Comparison of ENCODE assay signal across 9 cellular contexts in genomic region chr3:158097571-158098553, GRCh38. TPM values are rescaled to one million over a fixed set of nuclear protein-coding genes. Genes with fewer than 3 reads are reported as not detected.
DNase-seq lines count a peak whose midpoint lies in the region; ATAC-seq and TF ChIP-seq lines count a peak whose summit lies in the region.
"Had no signal": no experiment of that assay in that cellular context is flagged by ENCODE, and none has a peak within 500 bp of the region (broad histone marks: within the 10 kb centered on the region; RNA-seq: fewer than 3 reads in every experiment).

No MANE protein-coding gene starts in this region.

- H3K4me1 ChIP-seq in endocrine pancreas (ENCODE audit: control insufficient read depth, insufficient read depth, low read length) (no peaks in the 10 kb centered on the region), thyroid gland (peaks cover 5 to 12% of the 10 kb centered on the region in 2 donors)
- H3K4me1 ChIP-seq in naive thymus-derived CD4-positive, alpha-beta T cell (ENCODE audit: control insufficient read depth in 2 of 2, insufficient read depth in 2 of 2, low read length in 2 of 2), result peaks cover 6 to 11% of the 10 kb centered on the region in 2 donors

- intact Hi-C loops in naive thymus-derived CD4-positive, alpha-beta T cell (cut with micrococcal nuclease), result loop anchor here (1.0 kb wide), 2 partner anchors 10 to 12 kb away; partner anchors contain the start of gene RSRC1 (in 1 of the 2)
- intact Hi-C loops in thyroid gland (cut with DNase I), result no loop called here

- 2 to 10% methylated on average over 48 to 55 of the region's 68 CpGs for WGBS in thyroid gland, 2 donors

- peak; percentile 76 for DNase-seq in NCI-H2171 treated with DMSO at 0.1 percent for 48 hours (lab: John Stamatoyannopoulos, UW)
- DNase-seq in activated CD4-positive, alpha-beta T cell treated with anti-CD3 and anti-CD28 coated beads, Interleukin-2, amount 50 U/mL, for 48 hours, result peak; percentile 73 to 78
- peak; percentile 60 to 78 (median 73) for DNase-seq in naive thymus-derived CD4-positive, alpha-beta T cell
- DNase-seq in thyroid gland, result peak; percentile 73 to 82

- peak; percentile 67 for TF ChIP-seq POLR2A in GM18505 (IDR thresholded peaks at IDR 0.05; ENCODE audit: borderline replicate concordance, extremely low read depth, insufficient read depth, insufficient read length)
- TF ChIP-seq POLR2A in thyroid gland (IDR thresholded peaks at IDR 0.05), result no peak

- peaks cover 87 to 95% (median 90%) of the 10 kb centered on the region in 5 donors for H3K27me3 Mint-ChIP-seq in naive thymus-derived CD4-positive, alpha-beta T cell

- peaks cover 0 to 13% (median 3%) of the 10 kb centered on the region in 5 donors for H3K36me3 Mint-ChIP-seq in naive thymus-derived CD4-positive, alpha-beta T cell

- H3K9me3 Mint-ChIP-seq in naive thymus-derived CD4-positive, alpha-beta T cell, result peaks cover 0 to 57% (median 15%) of the 10 kb centered on the region in 11 donors

- H3K27me3 ChIP-seq in endocrine pancreas (ENCODE audit: control insufficient read depth, insufficient read depth, low read length), result peaks cover 27% of the 10 kb centered on the region
- peaks cover 29 to 75% of the 10 kb centered on the region in 2 donors for H3K27me3 ChIP-seq in naive thymus-derived CD4-positive, alpha-beta T cell (ENCODE audit: control insufficient read depth in 2 of 2, insufficient read depth in 2 of 2, low read length in 2 of 2)
- H3K27me3 ChIP-seq in thyroid gland, result peaks cover 64% of the 10 kb centered on the region

- H3K4me1 Mint-ChIP-seq in naive thymus-derived CD4-positive, alpha-beta T cell, result peaks cover 16 to 28% (median 25%) of the 10 kb centered on the region in 7 donors

- H3K4me3 Mint-ChIP-seq in naive thymus-derived CD4-positive, alpha-beta T cell, result peak overlapping the region; percentile 79 to 93 (median 89)

- H3K9me3 ChIP-seq in endocrine pancreas (ENCODE audit: control insufficient read depth, low read length) (no peaks in the 10 kb centered on the region), thyroid gland (no peaks in the 10 kb centered on the region)
- peaks cover 0 to 14% (median 0%) of the 10 kb centered on the region in 3 experiments for H3K9me3 ChIP-seq in naive thymus-derived CD4-positive, alpha-beta T cell (ENCODE audit: control insufficient read depth in 2 of 3, low read length in 3 of 3)

- ATAC-seq in GM18505 (IDR thresholded peaks at IDR 0.05; ENCODE audit: unreplicated experiment) (peak; percentile 72), HG02938 (IDR thresholded peaks at IDR 0.05; ENCODE audit: unreplicated experiment) (peak; percentile 72), SK-N-SH treated with all-trans-retinoic acid at 6 μM for 48 hours (no peak)
- peak; percentile 94 for ATAC-seq in naive thymus-derived CD4-positive, alpha-beta T cell

- POLR2A ChIA-PET in naive thymus-derived CD4-positive, alpha-beta T cell (lab: Charles Lee), result interaction anchor here (0.6 to 7.4 kb wide), 2 partner anchors 11 to 19 kb away, joined by 5 to 31 read pairs; partner anchors contain the start of genes RSRC1 and SHOX2

- H3K36me3 ChIP-seq in endocrine pancreas (ENCODE audit: control insufficient read depth, insufficient read depth, low read length) (no peaks in the 10 kb centered on the region), thyroid gland (no peaks in the 10 kb centered on the region)
- H3K36me3 ChIP-seq in naive thymus-derived CD4-positive, alpha-beta T cell (ENCODE audit: control insufficient read depth in 2 of 3, insufficient read depth in 3 of 3, low read length in 3 of 3), result no peaks in the 10 kb centered on the region

- no peak overlapping the region for H3K27ac ChIP-seq in naive thymus-derived CD4-positive, alpha-beta T cell (ENCODE audit: low read depth, low read length)
- H3K27ac ChIP-seq in thyroid gland, result no peak overlapping the region

- CTCF ChIA-PET in naive thymus-derived CD4-positive, alpha-beta T cell (lab: Charles Lee), result no interaction called here

- no peak for TF ChIP-seq CTCF in thyroid gland (IDR thresholded peaks at IDR 0.05)

- peak overlapping the region; percentile 39 for H3K4me3 ChIP-seq in endocrine pancreas (ENCODE audit: control insufficient read depth, insufficient read depth, low read length)
- H3K4me3 ChIP-seq in naive thymus-derived CD4-positive, alpha-beta T cell (ENCODE audit: low read length), result peak overlapping the region; percentile 46
- peak overlapping the region in 2 of 3 donors; percentile 18 to 36 for H3K4me3 ChIP-seq in thyroid gland (replicated peaks in 1 of 3)

- peak overlapping the region in 7 of 9 donors; percentile 73 to 89 (median 85) for H3K27ac Mint-ChIP-seq in naive thymus-derived CD4-positive, alpha-beta T cell

- H3K9ac ChIP-seq in endocrine pancreas (ENCODE audit: control insufficient read depth, insufficient read depth, low read length), result peak overlapping the region; percentile 15

TF ChIP-seq in SK-N-SH treated with all-trans-retinoic acid at 6 μM for 48 hours, 23 proteins besides CTCF, POLR2A, EP300 and RAD21:
- no peak for TF ChIP-seq ZFP3 (CRISPR knock-in tag; IDR thresholded peaks at IDR 0.05)
TF ChIP-seq in SK-N-SH treated with all-trans-retinoic acid at 6 μM for 48 hours: peak in this region for 0.

RNA-seq across cellular contexts. Expression of gene SHOX2, which starts 8.4 kb away (rescaled TPM):
- total RNA-seq in naive thymus-derived CD4-positive, alpha-beta T cell, result not detected
- not detected for polyA plus RNA-seq in naive thymus-derived CD4-positive, alpha-beta T cell
- total RNA-seq in thyroid gland, result 1 to 10 TPM in 1 of 4 donors, under 1 TPM in 3; 0.22 to 1.6 (median 0.58) TPM
- total RNA-seq: frontal cortex had no signal

RNA-seq across cellular contexts. Expression of gene RSRC1, which starts 12.0 kb away (rescaled TPM):
- 10 to 100 TPM; 30.0 to 45.0 (median 37.4) TPM for total RNA-seq in naive thymus-derived CD4-positive, alpha-beta T cell
- polyA plus RNA-seq in naive thymus-derived CD4-positive, alpha-beta T cell, result 10 to 100 TPM; 34.0 to 43.1 TPM
- 10 to 100 TPM; 51.7 to 65.4 (median 59.9) TPM for total RNA-seq in thyroid gland
